In the genomic region with DNA sequence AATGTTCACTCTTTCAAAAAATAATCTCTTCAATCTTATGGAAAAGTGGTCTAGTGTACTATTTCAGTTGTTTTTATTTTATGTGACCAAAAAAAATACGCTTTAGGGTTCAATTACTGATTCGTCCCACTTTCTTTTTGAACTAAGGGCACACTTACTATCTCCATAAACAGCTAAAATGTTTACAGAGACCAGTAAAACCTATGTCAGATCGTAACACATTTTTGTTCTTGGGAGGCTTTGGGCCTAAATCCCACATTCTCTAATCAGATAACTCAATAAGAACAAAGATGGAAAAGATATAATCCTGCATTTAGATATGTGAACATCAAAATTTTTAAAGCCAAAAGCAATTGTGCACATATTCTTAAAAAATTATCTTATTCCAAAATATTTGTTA, we compare ENCODE assay signal across 8 cellular contexts. TPM values are rescaled to one million over a fixed set of nuclear protein-coding genes. Genes with fewer than 3 reads are reported as not detected.
DNase-seq lines count a peak whose midpoint lies in the region; ATAC-seq and TF ChIP-seq lines count a peak whose summit lies in the region.

No MANE protein-coding gene starts in this region.

- ATAC-seq in CD4-positive, CD25-positive, alpha-beta regulatory T cell (ENCODE audit: low read depth in 2 of 2): no peak
- ATAC-seq in HG03280 (IDR thresholded peaks at IDR 0.05; ENCODE audit: unreplicated experiment) (no peak), natural killer cell (no peak), GM19324 (IDR thresholded peaks at IDR 0.05; ENCODE audit: low FRiP score, unreplicated experiment) (no peak)

- H3K9me3 ChIP-seq in CD4-positive, CD25-positive, alpha-beta regulatory T cell (ENCODE audit: control insufficient read depth in 2 of 2, low read length in 2 of 2): no peaks in the 10 kb centered on the region
- peaks cover 3% of the 10 kb centered on the region for H3K9me3 ChIP-seq in neural progenitor cell (ENCODE audit: low read depth)

- H3K79me2 ChIP-seq in neural progenitor cell (ENCODE audit: low read depth): peaks cover 71% of the 10 kb centered on the region

- H3K4me3 ChIP-seq in CD4-positive, CD25-positive, alpha-beta regulatory T cell (ENCODE audit: low read depth, low read length): peak overlapping the region; percentile 95
- peak overlapping the region; percentile 82 for H3K4me3 ChIP-seq in Jurkat, Clone E6-1 (ENCODE audit: low read length)
- peak overlapping the region; percentile 50 to 94 (median 77) for H3K4me3 ChIP-seq in dorsolateral prefrontal cortex
- peak overlapping the region; percentile 86 for H3K4me3 ChIP-seq in neural progenitor cell

- H3K27ac ChIP-seq in CD4-positive, CD25-positive, alpha-beta regulatory T cell (ENCODE audit: insufficient read depth, low read length, poor library complexity, severe bottlenecking): peak overlapping the region; percentile 89
- H3K27ac ChIP-seq in dorsolateral prefrontal cortex (peak overlapping the region in 50 of 59 donors; percentile 3 to 98 (median 91)), neural progenitor cell (no peak overlapping the region)

- no peaks in the 10 kb centered on the region for H3K27me3 ChIP-seq in CD4-positive, CD25-positive, alpha-beta regulatory T cell (ENCODE audit: control insufficient read depth, insufficient read depth, low read length)
- H3K27me3 ChIP-seq in dorsolateral prefrontal cortex: no peaks in the 10 kb centered on the region
- H3K27me3 ChIP-seq in neural progenitor cell: no peaks in the 10 kb centered on the region

- peak overlapping the region; percentile 56 for H3K9ac ChIP-seq in neural progenitor cell

- H3K27me3 Mint-ChIP-seq in CD4-positive, CD25-positive, alpha-beta regulatory T cell: no peaks in the 10 kb centered on the region
- H3K27me3 Mint-ChIP-seq in neural progenitor cell (ENCODE audit: insufficient read depth, low read depth) (peaks cover 3% of the 10 kb centered on the region), natural killer cell (ENCODE audit: low read depth in 2 of 2) (no peaks in the 10 kb centered on the region)

- H3K4me1 Mint-ChIP-seq in CD4-positive, CD25-positive, alpha-beta regulatory T cell: peaks cover 5 to 35% (median 29%) of the 10 kb centered on the region in 4 donors
- peaks cover 2% of the 10 kb centered on the region for H3K4me1 Mint-ChIP-seq in neural progenitor cell
- peaks cover 40 to 42% of the 10 kb centered on the region in 2 donors for H3K4me1 Mint-ChIP-seq in natural killer cell

- H3F3A ChIP-seq in neural progenitor cell (ENCODE audit: low read depth): peaks cover 15% of the 10 kb centered on the region

- H2AFZ ChIP-seq in neural progenitor cell (replicated peaks): no peak overlapping the region

- peak overlapping the region in 1 of 4 donors; percentile 81 for H3K4me3 Mint-ChIP-seq in CD4-positive, CD25-positive, alpha-beta regulatory T cell
- no peak overlapping the region for H3K4me3 Mint-ChIP-seq in neural progenitor cell
- H3K4me3 Mint-ChIP-seq in natural killer cell: no peak overlapping the region

- peaks cover 5% of the 10 kb centered on the region for H3K36me3 ChIP-seq in CD4-positive, CD25-positive, alpha-beta regulatory T cell (ENCODE audit: control insufficient read depth, insufficient read depth, low read length)
- peaks cover 3% of the 10 kb centered on the region for H3K36me3 ChIP-seq in neural progenitor cell

- peak overlapping the region in 2 of 3 donors; percentile 75 to 81 for H3K27ac Mint-ChIP-seq in CD4-positive, CD25-positive, alpha-beta regulatory T cell
- H3K27ac Mint-ChIP-seq in neural progenitor cell (peak overlapping the region; percentile 96), natural killer cell (no peak overlapping the region)

- H3K9me3 Mint-ChIP-seq in CD4-positive, CD25-positive, alpha-beta regulatory T cell: no peaks in the 10 kb centered on the region
- H3K9me3 Mint-ChIP-seq in neural progenitor cell (peaks cover 12% of the 10 kb centered on the region), natural killer cell (no peaks in the 10 kb centered on the region)

- TF ChIP-seq CTCF in dorsolateral prefrontal cortex (IDR thresholded peaks at IDR 0.05 in 54 of 56, conservative IDR thresholded peaks at IDR 0.05 in 2 of 56; ENCODE audit: low read depth in 1 of 56, partially characterized antibody in 56 of 56) (no peak), neural progenitor cell (IDR thresholded peaks at IDR 0.05) (no peak), natural killer cell (IDR thresholded peaks at IDR 0.05) (no peak)

- peak overlapping the region; percentile 98 for H3K4me2 ChIP-seq in neural progenitor cell

- peaks cover 10% of the 10 kb centered on the region for H4K20me1 ChIP-seq in neural progenitor cell (ENCODE audit: low read depth)

- peaks cover 12% of the 10 kb centered on the region for H3K36me3 Mint-ChIP-seq in CD4-positive, CD25-positive, alpha-beta regulatory T cell
- H3K36me3 Mint-ChIP-seq in neural progenitor cell (peaks cover 18% of the 10 kb centered on the region), natural killer cell (no peaks in the 10 kb centered on the region)

- no peak for DNase-seq in CD4-positive, CD25-positive, alpha-beta regulatory T cell
- DNase-seq in Jurkat, Clone E6-1 (ENCODE audit: low read depth, low spot score): no peak
- no peak for DNase-seq in dorsolateral prefrontal cortex
- DNase-seq in neural progenitor cell (ENCODE audit: low spot score): no peak
- no peak for DNase-seq in DMS 273 treated with DMSO at 0.1 percent for 48 hours (lab: John Stamatoyannopoulos, UW)
- DNase-seq in natural killer cell: no peak

- intact Hi-C loops in dorsolateral prefrontal cortex (cut with DNase I): loop anchor here (1.0 to 10.0 kb wide), 6 partner anchors 8 to 586 kb away; a partner anchor contains a TSS
- intact Hi-C loops in natural killer cell (cut with micrococcal nuclease): loop anchor here (10.0 kb wide), 1 partner anchor 322 kb away; a partner anchor contains a TSS

- H3K4me1 ChIP-seq in CD4-positive, CD25-positive, alpha-beta regulatory T cell (ENCODE audit: control insufficient read depth, insufficient read depth, low read length, poor library complexity, severe bottlenecking): peaks cover 46% of the 10 kb centered on the region
- peaks cover 20% of the 10 kb centered on the region for H3K4me1 ChIP-seq in neural progenitor cell

RNA-seq across cellular contexts. Expression of a gene that starts 29.8 kb away (rescaled TPM):
- total RNA-seq in CD4-positive, CD25-positive, alpha-beta regulatory T cell: 218 TPM
- 10 to 100 TPM; 46.6 to 64.4 (median 56.8) TPM for polyA plus RNA-seq in CD4-positive, CD25-positive, alpha-beta regulatory T cell
- 20.8 TPM for polyA plus RNA-seq in Jurkat, Clone E6-1 (2012; ENCODE audit: insufficient read depth, insufficient read length)
- total RNA-seq in dorsolateral prefrontal cortex: 10 to 100 TPM; 26.4 to 56.2 (median 40.1) TPM
- total RNA-seq in neural progenitor cell (ENCODE audit: low replicate concordance): 36.0 and 45.4 TPM in 2 replicates
- total RNA-seq in natural killer cell: 100 to 1,000 TPM; 155 to 178 (median 161) TPM

Comparison
In these comparisons a context has a peak if more than half of its experiments do, and no peak if none do; other contexts are left out.
1. H3K27ac Mint-ChIP-seq: peak in CD4-positive, CD25-positive, alpha-beta regulatory T cell (2 of 3) and neural progenitor cell (single experiment); none in natural killer cell (0 of 2).
2. Peak in every context shown above with its lines, with median percentiles within 50 percentile points of each other: H3K4me3 ChIP-seq.